8 cellular contexts compared by ENCODE assay signal in genomic region chr3:61564405-61565059, GRCh38. TPM values are rescaled to one million over a fixed set of nuclear protein-coding genes. Genes with fewer than 3 reads are reported as not detected.
DNase-seq lines count a peak whose midpoint lies in the region; ATAC-seq, FAIRE-seq and TF ChIP-seq lines count a peak whose summit lies in the region.

No MANE protein-coding gene starts in this region.

- H3K4me1 ChIP-seq in endothelial cell of umbilical vein (ENCODE audit: control insufficient read depth, extremely low read depth, insufficient read depth, low read length) = peaks cover 25% of the 10 kb centered on the region
- peaks cover 3 to 35% of the 10 kb centered on the region in 2 donors for H3K4me1 ChIP-seq in thoracic aorta (ENCODE audit: control insufficient read depth in 1 of 2, low read depth in 2 of 2)

- CTCF ChIA-PET in endothelial cell of umbilical vein (lab: Charles Lee) = interaction anchor here (0.6 to 16.1 kb wide), 49 partner anchors 9 to 622 kb away, joined by 3 to 182 read pairs (median 4); no protein-coding TSS in a partner anchor

- POLR2A ChIA-PET in endothelial cell of umbilical vein (lab: Charles Lee) = interaction anchor here (1.2 kb wide), 1 partner anchor 14 kb away, joined by 3 read pairs; no protein-coding TSS in a partner anchor

- H3K4me3 ChIP-seq in endothelial cell of umbilical vein (replicated peaks in 1 of 3; ENCODE audit: insufficient read depth in 1 of 3, low read depth in 1 of 3, low read length in 3 of 3) (peak overlapping the region in 2 of 3 experiments; percentile 64 to 82), thoracic aorta (peak overlapping the region; percentile 75)

- H3K27ac ChIP-seq in endothelial cell of umbilical vein (ENCODE audit: insufficient read depth, low read depth, low read length) = no peak overlapping the region
- peak overlapping the region; percentile 57 to 97 for H3K27ac ChIP-seq in thoracic aorta

- peak overlapping the region; percentile 94 for H3K4me2 ChIP-seq in endothelial cell of umbilical vein (ENCODE audit: insufficient read depth, low read length)

- TF ChIP-seq CTCF in endothelial cell of umbilical vein (IDR thresholded peaks at IDR 0.05; ENCODE audit: extremely low read depth in 1 of 2, insufficient read depth in 1 of 2, low read depth in 1 of 2, low read length in 2 of 2) (peak; percentile 80 to 94), thoracic aorta (IDR thresholded peaks at IDR 0.05) (peak; percentile 87)

- no peaks in the 10 kb centered on the region for H3K9me1 ChIP-seq in endothelial cell of umbilical vein (replicated peaks; ENCODE audit: control insufficient read depth, extremely low read depth, insufficient read depth, low read length)

- intact Hi-C loops in endothelial cell of umbilical vein (cut with micrococcal nuclease) = loop anchor here (1.0 to 5.0 kb wide), 8 partner anchors 284 to 624 kb away; partner anchors contain the start of gene FHIT

- no peak for TF ChIP-seq POLR2A in endothelial cell of umbilical vein (IDR thresholded peaks at IDR 0.05; ENCODE audit: low read depth, low read length)

- H4K20me1 ChIP-seq in endothelial cell of umbilical vein (replicated peaks; ENCODE audit: control insufficient read depth, extremely low read depth, insufficient read depth, low read length) = no peaks in the 10 kb centered on the region

- no TSS peak for BruUV-seq in endothelial cell of umbilical vein (replicated peaks; lab: Mats Ljungman, UMichigan)

- H3K9ac ChIP-seq in endothelial cell of umbilical vein (replicated peaks; ENCODE audit: extremely low read depth, insufficient read depth, low read length) = peak overlapping the region; percentile 4

- DNase-seq in Daoy (ENCODE audit: low read depth) (peak; percentile 74), NCI-H2107 treated with DMSO at 0.1 percent for 48 hours (lab: John Stamatoyannopoulos, UW; ENCODE audit: unreplicated experiment) (peak; percentile 52), endothelial cell of umbilical vein (ENCODE audit: low read depth, low spot score) (peak; percentile 74), lung microvascular endothelial cell (ENCODE audit: low read depth in 2 of 2) (peak; percentile 40 to 81), thoracic aorta (ENCODE audit: low spot score) (peak; percentile 39)
- DNase-seq in NK-92 treated with Interleukin-12 subunit alpha and Interleukin-12 subunit beta, amount 100 ng/mL, for 24 hours (lab: John Stamatoyannopoulos, UW) = no peak
- no peak for DNase-seq in stimulated activated naive CD4-positive, alpha-beta T cell treated with Interleukin-2 at 50 U/mL for 16 hours (lab: John Stamatoyannopoulos, UW)

- H3K36me3 ChIP-seq in endothelial cell of umbilical vein (ENCODE audit: control insufficient read depth in 2 of 2, extremely low read depth in 1 of 2, insufficient read depth in 2 of 2, low read length in 2 of 2) (no peaks in the 10 kb centered on the region), thoracic aorta (no peaks in the 10 kb centered on the region)

- ATAC-seq in thoracic aorta (ENCODE audit: insufficient number of reproducible peaks, low FRiP score, low read depth) (no peak), HG02970 (IDR thresholded peaks at IDR 0.05; ENCODE audit: low FRiP score, unreplicated experiment) (no peak)

- H3K27me3 ChIP-seq in endothelial cell of umbilical vein (ENCODE audit: control insufficient read depth in 2 of 2, insufficient read depth in 2 of 2, low read length in 2 of 2) (no peaks in the 10 kb centered on the region), thoracic aorta (replicated peaks; ENCODE audit: insufficient read depth) (no peaks in the 10 kb centered on the region)

- H2AFZ ChIP-seq in endothelial cell of umbilical vein (ENCODE audit: low read depth, low read length) = peak overlapping the region; percentile 71

- H3K9me3 ChIP-seq in endothelial cell of umbilical vein (replicated peaks; ENCODE audit: control insufficient read depth, insufficient read depth, low read length) (no peaks in the 10 kb centered on the region), thoracic aorta (no peaks in the 10 kb centered on the region)

- FAIRE-seq in endothelial cell of umbilical vein (lab: Jason Lieb, UNC) = peak; percentile 82

- peaks cover 25% of the 10 kb centered on the region for H3K79me2 ChIP-seq in endothelial cell of umbilical vein (ENCODE audit: control insufficient read depth, insufficient read depth, low read length)

- dilution Hi-C loops in endothelial cell of umbilical vein (cut with MboI; ENCODE audit: extremely low pct_ligation_motif_present, low sequenced_read_pairs) = no loop called here

TF ChIP-seq in endothelial cell of umbilical vein, 7 proteins besides CTCF, POLR2A, EP300 and RAD21:
- TF ChIP-seq EZH2 (IDR thresholded peaks at IDR 0.05; ENCODE audit: borderline replicate concordance, low read depth, low read length, severe bottlenecking) (no peak), POLR2AphosphoS5 (IDR thresholded peaks at IDR 0.05; ENCODE audit: insufficient read depth, low read depth, low read length) (peak; percentile 36)

RNA-seq across cellular contexts. Expression of gene PTPRG, which starts 3.2 kb away (rescaled TPM):
- total RNA-seq in Daoy (2014; rRNA removed; shearing (Covaris generic)) = 5.2 and 9.1 TPM in 2 replicates
- total RNA-seq in endothelial cell of umbilical vein (37.5 and 39.1 TPM in 2 replicates), lung microvascular endothelial cell (5.8 and 16.8 TPM in 2 replicates), thoracic aorta (100 to 1,000 TPM; 154 to 208 TPM)
- polyA plus RNA-seq in endothelial cell of umbilical vein = 8.8 and 8.9 TPM in 2 replicates
- polyA plus RNA-seq in endothelial cell of umbilical vein (2011; cell fraction: cytosol; rRNA removed) = 7.6 and 8.7 TPM in 2 replicates
- polyA plus RNA-seq in endothelial cell of umbilical vein (2011; cell fraction: nucleus; rRNA removed) = 14.3 and 15.4 TPM in 2 replicates
- polyA plus RNA-seq in endothelial cell of umbilical vein (2012) = 21.5 and 27.6 TPM in 2 replicates
- polyA minus RNA-seq in endothelial cell of umbilical vein = 58.0 and 59.5 TPM in 2 replicates
- polyA minus RNA-seq in endothelial cell of umbilical vein (2011; cell fraction: cytosol; rRNA and poly(A)+ RNA removed) = not detected
- polyA minus RNA-seq in endothelial cell of umbilical vein (2011; cell fraction: nucleus; rRNA and poly(A)+ RNA removed) = 85.0 and 86.2 TPM in 2 replicates

Comparison
In these comparisons a context has a peak if more than half of its experiments do, and no peak if none do; other contexts are left out.
1. DNase-seq: peak in Daoy (single experiment), NCI-H2107 treated with DMSO at 0.1 percent for 48 hours (single experiment), endothelial cell of umbilical vein (single experiment), lung microvascular endothelial cell (2 of 2) and thoracic aorta (single experiment); none in NK-92 treated with Interleukin-12 subunit alpha and Interleukin-12 subunit beta, amount 100 ng/mL, for 24 hours (single experiment) and stimulated activated naive CD4-positive, alpha-beta T cell treated with Interleukin-2 at 50 U/mL for 16 hours (single experiment).